1 cellular context compared by ENCODE assay signal in the genomic region with DNA sequence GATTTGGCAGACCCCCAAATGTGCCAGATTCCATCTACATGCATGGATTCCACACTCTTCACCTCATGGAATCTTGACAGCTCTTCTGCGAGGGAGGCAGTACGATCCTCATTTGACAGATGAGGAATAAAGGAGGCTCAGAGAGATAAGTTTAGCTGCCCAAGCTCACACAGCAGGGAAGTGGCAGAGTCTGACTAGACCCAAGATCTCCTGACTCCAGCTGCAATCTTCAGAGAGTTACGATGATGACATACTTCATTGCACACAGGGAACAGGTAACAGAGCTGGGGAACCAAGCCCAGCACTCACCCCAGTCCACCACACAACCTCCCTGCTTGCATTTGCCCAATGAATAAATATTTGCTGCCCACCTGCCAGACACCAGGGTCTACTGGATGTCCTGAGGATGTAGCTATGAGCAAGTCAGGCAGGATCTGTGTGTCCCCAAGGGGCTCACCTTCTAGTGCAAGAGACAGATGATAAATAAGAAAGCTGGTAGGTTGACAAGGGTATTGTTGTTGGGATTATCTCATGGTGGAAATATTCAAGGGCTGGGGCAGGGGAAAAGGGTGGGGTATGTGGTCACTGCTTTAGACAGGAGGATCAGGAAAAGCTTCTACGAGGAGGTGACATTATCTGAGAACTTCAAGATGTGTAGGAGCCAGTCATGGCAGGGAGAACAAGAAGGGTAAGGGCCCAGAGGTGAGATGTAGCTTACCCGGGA.
TF ChIP-seq lines count a peak whose summit lies in the region.

No MANE protein-coding gene starts in this region.

TF ChIP-seq in GM23338, 12 proteins besides CTCF, POLR2A, EP300 and RAD21 (continued from another document):
- TF ChIP-seq, protein P1, sequence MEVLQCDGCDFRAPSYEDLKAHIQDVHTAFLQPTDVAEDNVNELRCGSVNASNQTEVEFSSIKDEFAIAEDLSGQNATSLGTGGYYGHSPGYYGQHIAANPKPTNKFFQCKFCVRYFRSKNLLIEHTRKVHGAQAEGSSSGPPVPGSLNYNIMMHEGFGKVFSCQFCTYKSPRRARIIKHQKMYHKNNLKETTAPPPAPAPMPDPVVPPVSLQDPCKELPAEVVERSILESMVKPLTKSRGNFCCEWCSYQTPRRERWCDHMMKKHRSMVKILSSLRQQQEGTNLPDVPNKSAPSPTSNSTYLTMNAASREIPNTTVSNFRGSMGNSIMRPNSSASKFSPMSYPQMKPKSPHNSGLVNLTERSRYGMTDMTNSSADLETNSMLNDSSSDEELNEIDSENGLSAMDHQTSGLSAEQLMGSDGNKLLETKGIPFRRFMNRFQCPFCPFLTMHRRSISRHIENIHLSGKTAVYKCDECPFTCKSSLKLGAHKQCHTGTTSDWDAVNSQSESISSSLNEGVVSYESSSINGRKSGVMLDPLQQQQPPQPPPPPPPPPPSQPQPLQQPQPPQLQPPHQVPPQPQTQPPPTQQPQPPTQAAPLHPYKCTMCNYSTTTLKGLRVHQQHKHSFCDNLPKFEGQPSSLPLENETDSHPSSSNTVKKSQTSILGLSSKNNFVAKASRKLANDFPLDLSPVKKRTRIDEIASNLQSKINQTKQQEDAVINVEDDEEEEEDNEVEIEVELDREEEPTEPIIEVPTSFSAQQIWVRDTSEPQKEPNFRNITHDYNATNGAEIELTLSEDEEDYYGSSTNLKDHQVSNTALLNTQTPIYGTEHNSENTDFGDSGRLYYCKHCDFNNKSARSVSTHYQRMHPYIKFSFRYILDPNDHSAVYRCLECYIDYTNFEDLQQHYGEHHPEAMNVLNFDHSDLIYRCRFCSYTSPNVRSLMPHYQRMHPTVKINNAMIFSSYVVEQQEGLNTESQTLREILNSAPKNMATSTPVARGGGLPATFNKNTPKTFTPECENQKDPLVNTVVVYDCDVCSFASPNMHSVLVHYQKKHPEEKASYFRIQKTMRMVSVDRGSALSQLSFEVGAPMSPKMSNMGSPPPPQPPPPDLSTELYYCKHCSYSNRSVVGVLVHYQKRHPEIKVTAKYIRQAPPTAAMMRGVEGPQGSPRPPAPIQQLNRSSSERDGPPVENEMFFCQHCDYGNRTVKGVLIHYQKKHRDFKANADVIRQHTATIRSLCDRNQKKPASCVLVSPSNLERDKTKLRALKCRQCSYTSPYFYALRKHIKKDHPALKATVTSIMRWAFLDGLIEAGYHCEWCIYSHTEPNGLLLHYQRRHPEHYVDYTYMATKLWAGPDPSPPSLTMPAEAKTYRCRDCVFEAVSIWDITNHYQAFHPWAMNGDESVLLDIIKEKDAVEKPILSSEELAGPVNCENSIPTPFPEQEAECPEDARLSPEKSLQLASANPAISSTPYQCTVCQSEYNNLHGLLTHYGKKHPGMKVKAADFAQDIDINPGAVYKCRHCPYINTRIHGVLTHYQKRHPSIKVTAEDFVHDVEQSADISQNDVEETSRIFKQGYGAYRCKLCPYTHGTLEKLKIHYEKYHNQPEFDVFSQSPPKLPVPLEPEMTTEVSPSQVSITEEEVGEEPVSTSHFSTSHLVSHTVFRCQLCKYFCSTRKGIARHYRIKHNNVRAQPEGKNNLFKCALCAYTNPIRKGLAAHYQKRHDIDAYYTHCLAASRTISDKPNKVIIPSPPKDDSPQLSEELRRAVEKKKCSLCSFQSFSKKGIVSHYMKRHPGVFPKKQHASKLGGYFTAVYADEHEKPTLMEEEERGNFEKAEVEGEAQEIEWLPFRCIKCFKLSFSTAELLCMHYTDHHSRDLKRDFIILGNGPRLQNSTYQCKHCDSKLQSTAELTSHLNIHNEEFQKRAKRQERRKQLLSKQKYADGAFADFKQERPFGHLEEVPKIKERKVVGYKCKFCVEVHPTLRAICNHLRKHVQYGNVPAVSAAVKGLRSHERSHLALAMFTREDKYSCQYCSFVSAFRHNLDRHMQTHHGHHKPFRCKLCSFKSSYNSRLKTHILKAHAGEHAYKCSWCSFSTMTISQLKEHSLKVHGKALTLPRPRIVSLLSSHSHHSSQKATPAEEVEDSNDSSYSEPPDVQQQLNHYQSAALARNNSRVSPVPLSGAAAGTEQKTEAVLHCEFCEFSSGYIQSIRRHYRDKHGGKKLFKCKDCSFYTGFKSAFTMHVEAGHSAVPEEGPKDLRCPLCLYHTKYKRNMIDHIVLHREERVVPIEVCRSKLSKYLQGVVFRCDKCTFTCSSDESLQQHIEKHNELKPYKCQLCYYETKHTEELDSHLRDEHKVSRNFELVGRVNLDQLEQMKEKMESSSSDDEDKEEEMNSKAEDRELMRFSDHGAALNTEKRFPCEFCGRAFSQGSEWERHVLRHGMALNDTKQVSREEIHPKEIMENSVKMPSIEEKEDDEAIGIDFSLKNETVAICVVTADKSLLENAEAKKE (CRISPR knock-in tag; IDR thresholded peaks at IDR 0.05) = no peak
- TF ChIP-seq JUNB (IDR thresholded peaks at IDR 0.05; ENCODE audit: unreplicated experiment) (no peak), NANOG (IDR thresholded peaks at IDR 0.05; ENCODE audit: borderline replicate concordance) (no peak), EZH2phosphoT487 (IDR thresholded peaks at IDR 0.05; ENCODE audit: unreplicated experiment) (no peak), CREB1 (CRISPR knock-in tag; IDR thresholded peaks at IDR 0.05; ENCODE audit: low read depth) (no peak), EZH2 (IDR thresholded peaks at IDR 0.05; ENCODE audit: low read depth, unreplicated experiment) (no peak), ZNF331 (CRISPR knock-in tag; IDR thresholded peaks at IDR 0.05; ENCODE audit: low read depth) (no peak)
- TF ChIP-seq, protein P2, sequence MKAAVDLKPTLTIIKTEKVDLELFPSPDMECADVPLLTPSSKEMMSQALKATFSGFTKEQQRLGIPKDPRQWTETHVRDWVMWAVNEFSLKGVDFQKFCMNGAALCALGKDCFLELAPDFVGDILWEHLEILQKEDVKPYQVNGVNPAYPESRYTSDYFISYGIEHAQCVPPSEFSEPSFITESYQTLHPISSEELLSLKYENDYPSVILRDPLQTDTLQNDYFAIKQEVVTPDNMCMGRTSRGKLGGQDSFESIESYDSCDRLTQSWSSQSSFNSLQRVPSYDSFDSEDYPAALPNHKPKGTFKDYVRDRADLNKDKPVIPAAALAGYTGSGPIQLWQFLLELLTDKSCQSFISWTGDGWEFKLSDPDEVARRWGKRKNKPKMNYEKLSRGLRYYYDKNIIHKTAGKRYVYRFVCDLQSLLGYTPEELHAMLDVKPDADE (IDR thresholded peaks at IDR 0.05) = no peak
TF ChIP-seq in GM23338: peak in this region for 0.
